In the genomic region with DNA sequence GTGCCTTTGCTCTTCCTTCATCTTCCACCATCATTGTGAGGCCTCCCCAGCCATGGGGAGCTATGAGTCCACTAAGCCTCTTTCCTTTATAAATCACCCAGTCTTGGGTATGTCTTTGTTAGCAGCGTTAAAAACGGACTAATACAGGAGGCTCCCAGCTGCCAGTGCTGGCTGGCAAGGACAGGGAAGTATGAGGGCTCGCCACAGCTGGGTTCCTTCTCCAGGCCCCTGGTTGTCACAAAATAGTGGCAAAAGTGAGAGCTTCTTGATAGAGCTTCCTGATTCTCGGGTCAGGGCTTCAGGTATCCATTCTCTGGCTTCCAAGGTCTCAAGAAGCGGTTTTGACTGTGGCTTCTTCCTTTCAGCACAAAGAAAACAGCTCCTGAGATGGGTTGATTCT, we compare ENCODE assay signal across 1 cellular context.
TF ChIP-seq lines count a peak whose summit lies in the region.

No MANE protein-coding gene starts in this region.

TF ChIP-seq in HepG2, 621 proteins besides CTCF, POLR2A, EP300 and RAD21 (continued from another document):
- TF ChIP-seq, protein P1, sequence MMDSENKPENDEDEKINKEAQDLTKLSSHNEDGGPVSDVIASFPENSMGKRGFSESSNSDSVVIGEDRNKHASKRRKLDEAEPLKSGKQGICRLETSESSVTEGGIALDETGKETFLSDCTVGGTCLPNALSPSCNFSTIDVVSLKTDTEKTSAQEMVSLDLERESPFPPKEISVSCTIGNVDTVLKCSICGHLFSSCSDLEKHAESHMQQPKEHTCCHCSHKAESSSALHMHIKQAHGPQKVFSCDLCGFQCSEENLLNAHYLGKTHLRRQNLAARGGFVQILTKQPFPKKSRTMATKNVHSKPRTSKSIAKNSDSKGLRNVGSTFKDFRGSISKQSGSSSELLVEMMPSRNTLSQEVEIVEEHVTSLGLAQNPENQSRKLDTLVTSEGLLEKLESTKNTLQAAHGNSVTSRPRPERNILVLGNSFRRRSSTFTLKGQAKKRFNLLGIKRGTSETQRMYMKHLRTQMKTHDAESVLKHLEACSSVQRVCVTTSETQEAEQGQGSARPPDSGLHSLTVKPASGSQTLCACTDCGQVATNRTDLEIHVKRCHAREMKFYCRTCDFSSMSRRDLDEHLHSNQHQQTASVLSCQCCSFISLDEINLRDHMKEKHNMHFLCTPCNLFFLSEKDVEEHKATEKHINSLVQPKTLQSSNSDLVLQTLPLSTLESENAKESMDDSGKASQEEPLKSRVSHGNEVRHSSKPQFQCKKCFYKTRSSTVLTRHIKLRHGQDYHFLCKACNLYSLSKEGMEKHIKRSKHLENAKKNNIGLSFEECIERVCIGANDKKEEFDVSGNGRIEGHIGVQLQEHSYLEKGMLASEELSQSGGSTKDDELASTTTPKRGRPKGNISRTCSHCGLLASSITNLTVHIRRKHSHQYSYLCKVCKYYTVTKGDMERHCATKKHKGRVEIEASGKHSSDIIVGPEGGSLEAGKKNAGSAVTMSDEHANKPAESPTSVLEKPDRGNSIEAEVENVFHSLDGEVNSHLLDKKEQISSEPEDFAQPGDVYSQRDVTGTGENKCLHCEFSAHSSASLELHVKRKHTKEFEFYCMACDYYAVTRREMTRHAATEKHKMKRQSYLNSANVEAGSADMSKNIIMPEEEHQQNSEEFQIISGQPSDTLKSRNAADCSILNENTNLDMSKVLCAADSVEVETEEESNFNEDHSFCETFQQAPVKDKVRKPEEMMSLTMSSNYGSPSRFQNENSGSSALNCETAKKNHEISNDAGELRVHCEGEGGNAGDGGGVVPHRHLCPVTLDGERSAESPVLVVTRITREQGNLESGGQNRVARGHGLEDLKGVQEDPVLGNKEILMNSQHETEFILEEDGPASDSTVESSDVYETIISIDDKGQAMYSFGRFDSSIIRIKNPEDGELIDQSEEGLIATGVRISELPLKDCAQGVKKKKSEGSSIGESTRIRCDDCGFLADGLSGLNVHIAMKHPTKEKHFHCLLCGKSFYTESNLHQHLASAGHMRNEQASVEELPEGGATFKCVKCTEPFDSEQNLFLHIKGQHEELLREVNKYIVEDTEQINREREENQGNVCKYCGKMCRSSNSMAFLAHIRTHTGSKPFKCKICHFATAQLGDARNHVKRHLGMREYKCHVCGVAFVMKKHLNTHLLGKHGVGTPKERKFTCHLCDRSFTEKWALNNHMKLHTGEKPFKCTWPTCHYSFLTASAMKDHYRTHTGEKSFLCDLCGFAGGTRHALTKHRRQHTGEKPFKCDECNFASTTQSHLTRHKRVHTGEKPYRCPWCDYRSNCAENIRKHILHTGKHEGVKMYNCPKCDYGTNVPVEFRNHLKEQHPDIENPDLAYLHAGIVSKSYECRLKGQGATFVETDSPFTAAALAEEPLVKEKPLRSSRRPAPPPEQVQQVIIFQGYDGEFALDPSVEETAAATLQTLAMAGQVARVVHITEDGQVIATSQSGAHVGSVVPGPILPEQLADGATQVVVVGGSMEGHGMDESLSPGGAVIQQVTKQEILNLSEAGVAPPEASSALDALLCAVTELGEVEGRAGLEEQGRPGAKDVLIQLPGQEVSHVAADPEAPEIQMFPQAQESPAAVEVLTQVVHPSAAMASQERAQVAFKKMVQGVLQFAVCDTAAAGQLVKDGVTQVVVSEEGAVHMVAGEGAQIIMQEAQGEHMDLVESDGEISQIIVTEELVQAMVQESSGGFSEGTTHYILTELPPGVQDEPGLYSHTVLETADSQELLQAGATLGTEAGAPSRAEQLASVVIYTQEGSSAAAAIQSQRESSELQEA (CRISPR knock-in tag; IDR thresholded peaks at IDR 0.05; ENCODE audit: not compliant biosample characterization) = no peak
- no peak for TF ChIP-seq TP53 (CRISPR knock-in tag; conservative IDR thresholded peaks at IDR 0.05)
- no peak for TF ChIP-seq PHB2 (IDR thresholded peaks at IDR 0.05; ENCODE audit: partially characterized antibody)
- TF ChIP-seq ZNF30 (CRISPR knock-in tag; IDR thresholded peaks at IDR 0.05) = no peak
- TF ChIP-seq ZNF432 (CRISPR knock-in tag; IDR thresholded peaks at IDR 0.05; ENCODE audit: borderline replicate concordance) = no peak
- no peak for TF ChIP-seq NR0B2 (CRISPR knock-in tag; IDR thresholded peaks at IDR 0.05)
- TF ChIP-seq KLF16 (CRISPR knock-in tag; IDR thresholded peaks at IDR 0.05) = no peak
- TF ChIP-seq XRCC5 (optimal IDR thresholded peaks at IDR 0.05; ENCODE audit: low read length) = no peak
- TF ChIP-seq CAMTA2 (CRISPR knock-in tag; IDR thresholded peaks at IDR 0.05; ENCODE audit: borderline replicate concordance) = no peak
- no peak for TF ChIP-seq ZMYM2 (CRISPR knock-in tag; IDR thresholded peaks at IDR 0.05)
- TF ChIP-seq ZNF430 (CRISPR knock-in tag; IDR thresholded peaks at IDR 0.05) = no peak
- TF ChIP-seq MEIS1 (CRISPR knock-in tag; IDR thresholded peaks at IDR 0.05; ENCODE audit: borderline replicate concordance) = no peak
- TF ChIP-seq KLF6 (CRISPR knock-in tag; IDR thresholded peaks at IDR 0.05) = no peak
- no peak for TF ChIP-seq POLR2AphosphoS2 (IDR thresholded peaks at IDR 0.05; ENCODE audit: low read depth, low read length)
- TF ChIP-seq ZNF772 (CRISPR knock-in tag; IDR thresholded peaks at IDR 0.05) = no peak
- TF ChIP-seq ZNF549 (CRISPR knock-in tag; IDR thresholded peaks at IDR 0.05) = no peak
- TF ChIP-seq ZNF501 (CRISPR knock-in tag; IDR thresholded peaks at IDR 0.05) = no peak
- no peak for TF ChIP-seq NCOA2 (CRISPR knock-in tag; IDR thresholded peaks at IDR 0.05)
